8 cellular contexts compared by ENCODE assay signal in genomic region chr1:29706936-29707335, GRCh38.
DNase-seq lines count a peak whose midpoint lies in the region; ATAC-seq and TF ChIP-seq lines count a peak whose summit lies in the region.

No MANE protein-coding gene starts in this region.

- no peak for DNase-seq in AG04450 (ENCODE audit: low read depth, low spot score)
- peak; percentile 79 for DNase-seq in NCI-H2107 treated with DMSO at 0.1 percent for 48 hours (lab: John Stamatoyannopoulos, UW; ENCODE audit: unreplicated experiment)
- peak; percentile 57 for DNase-seq in amniotic epithelial cell (ENCODE audit: low read depth)
- DNase-seq in left kidney (ENCODE audit: low read depth, low spot score): peak; percentile 75
- no peak for DNase-seq in cortex of kidney (lab: John Stamatoyannopoulos, UW)
- no peak for DNase-seq in NCI-H187 treated with DMSO at 0.1 percent for 48 hours (lab: John Stamatoyannopoulos, UW)
- no peak for DNase-seq in SKM-1 treated with dmso at 0.1 percent for 144 hours (lab: John Stamatoyannopoulos, UW; ENCODE audit: unreplicated experiment)

- TF ChIP-seq CTCF in AG04450 (IDR thresholded peaks at IDR 0.05; ENCODE audit: low read depth, low read length): peak; percentile 72

- peak; percentile 66 for ATAC-seq in GM18498 (IDR thresholded peaks at IDR 0.05; ENCODE audit: unreplicated experiment)

- no peaks in the 10 kb centered on the region; the same call in 1 of the 2 replicates for H3K9me3 ChIP-seq in AG04450 (ENCODE audit: control insufficient read depth, insufficient read depth, low read length)

- peak overlapping the region; percentile 25; the same call in 1 of the 2 replicates for H3K4me3 ChIP-seq in AG04450 (ENCODE audit: low read depth, low read length)

- CTCF ChIA-PET in AG04450 (lab: Charles Lee): interaction anchor here (4.7 kb wide), 1 partner anchor 13 kb away, joined by 43 read pairs; no protein-coding TSS in a partner anchor

- no peak overlapping the region for H3K27ac ChIP-seq in AG04450 (ENCODE audit: low read depth, low read length)

- POLR2A ChIA-PET in AG04450 (lab: Yijun Ruan, JAX): no interaction called here

- H3K27me3 ChIP-seq in AG04450 (ENCODE audit: control insufficient read depth, insufficient read depth, low read length): peaks cover 4% of the 10 kb centered on the region

Comparison
In these comparisons a context has a peak if more than half of its experiments do, and no peak if none do; other contexts are left out.
1. DNase-seq: peak in NCI-H2107 treated with DMSO at 0.1 percent for 48 hours (single experiment), amniotic epithelial cell (single experiment) and left kidney (single experiment); none in AG04450 (single experiment), cortex of kidney (single experiment), NCI-H187 treated with DMSO at 0.1 percent for 48 hours (single experiment) and SKM-1 treated with dmso at 0.1 percent for 144 hours (single experiment).